In genomic region chr14:76268013-76268376, GRCh38 we compare ENCODE assay signal across 9 cellular contexts.
A peak's percentile ranks its signal among the peaks of the same experiment; 100 is the strongest.
DNase-seq lines count a peak whose midpoint lies in the region; ATAC-seq and TF ChIP-seq lines count a peak whose summit lies in the region.
"Had no signal": no experiment of that assay in that cellular context is flagged by ENCODE, and none has a peak within 500 bp of the region (broad histone marks: within the 10 kb centered on the region; RNA-seq: fewer than 3 reads in every experiment).

No MANE protein-coding gene starts in this region.

- H3K4me3 Mint-ChIP-seq in type B pancreatic cell, result peak overlapping the region; percentile 70
- H3K4me3 Mint-ChIP-seq in CD8-positive, alpha-beta memory T cell, result peak overlapping the region in 2 of 7 donors; percentile 30 to 40

- no peak overlapping the region for H3K27ac Mint-ChIP-seq in type B pancreatic cell
- H3K27ac Mint-ChIP-seq in CD8-positive, alpha-beta memory T cell, result no peak overlapping the region

- no peaks in the 10 kb centered on the region for H3K27me3 ChIP-seq in muscle layer of colon (ENCODE audit: control insufficient read depth in 1 of 2, insufficient read depth in 2 of 2, low read length in 2 of 2)
- no peaks in the 10 kb centered on the region for H3K27me3 ChIP-seq in CD8-positive, alpha-beta memory T cell (ENCODE audit: insufficient read depth, low read length, poor library complexity, severe bottlenecking)

- POLR2A ChIA-PET in CD8-positive, alpha-beta memory T cell (lab: Charles Lee), result no interaction called here

- CTCF ChIA-PET in CD8-positive, alpha-beta memory T cell (lab: Charles Lee), result no interaction called here

- H3K9me3 ChIP-seq in muscle layer of colon (ENCODE audit: low read length), result no peaks in the 10 kb centered on the region
- no peaks in the 10 kb centered on the region for H3K9me3 ChIP-seq in CD8-positive, alpha-beta memory T cell (ENCODE audit: low read length)

- peak overlapping the region; percentile 26 for H3K27ac ChIP-seq in muscle layer of colon (ENCODE audit: low read depth, low read length)
- no peak overlapping the region for H3K27ac ChIP-seq in CD8-positive, alpha-beta memory T cell (ENCODE audit: low read depth, low read length)

- no peaks in the 10 kb centered on the region for H3K9me3 Mint-ChIP-seq in type B pancreatic cell
- peaks cover 0 to 3% (median 0%) of the 10 kb centered on the region in 5 donors for H3K9me3 Mint-ChIP-seq in CD8-positive, alpha-beta memory T cell

- no peaks in the 10 kb centered on the region for H3K36me3 Mint-ChIP-seq in type B pancreatic cell
- H3K36me3 Mint-ChIP-seq in CD8-positive, alpha-beta memory T cell, result peaks cover 0 to 8% (median 0%) of the 10 kb centered on the region in 3 donors

- TF ChIP-seq CTCF in epithelial cell of esophagus (IDR thresholded peaks at IDR 0.05; ENCODE audit: insufficient read depth, low read depth, low read length, missing control alignments) (no peak), type B pancreatic cell (conservative IDR thresholded peaks at IDR 0.05) (no peak)

- H3K36me3 ChIP-seq in muscle layer of colon (ENCODE audit: insufficient read depth, low read length), result no peaks in the 10 kb centered on the region
- H3K36me3 ChIP-seq in CD8-positive, alpha-beta memory T cell (ENCODE audit: insufficient read depth, low read length), result no peaks in the 10 kb centered on the region

- H3K27me3 Mint-ChIP-seq in type B pancreatic cell, result peaks cover 48% of the 10 kb centered on the region
- peaks cover 17 to 73% of the 10 kb centered on the region in 2 donors for H3K27me3 Mint-ChIP-seq in CD8-positive, alpha-beta memory T cell

- no peak for ATAC-seq in GM18511 (IDR thresholded peaks at IDR 0.05; ENCODE audit: unreplicated experiment)
- ATAC-seq: stimulated activated naive CD8-positive, alpha-beta T cell treated with anti-CD3 and anti-CD28 coated beads, Interleukin-15, Interleukin-2, amounts not matched to agents 100 U/mL and 50 U/mL, for 24 hours had no signal

- no peaks in the 10 kb centered on the region for H3K4me1 Mint-ChIP-seq in type B pancreatic cell (ENCODE audit: unreplicated experiment)
- H3K4me1 Mint-ChIP-seq in CD8-positive, alpha-beta memory T cell, result peaks cover 0 to 6% (median 0%) of the 10 kb centered on the region in 3 donors

- H3K9ac ChIP-seq in muscle layer of colon (ENCODE audit: low read length), result no peak overlapping the region

- H3K4me1 ChIP-seq in muscle layer of colon (ENCODE audit: insufficient read depth, low read length), result peaks cover 4% of the 10 kb centered on the region
- no peaks in the 10 kb centered on the region for H3K4me1 ChIP-seq in CD8-positive, alpha-beta memory T cell (ENCODE audit: insufficient read depth, low read length)

- H3K4me3 ChIP-seq in epithelial cell of esophagus (ENCODE audit: low read length), result peak overlapping the region; percentile 41
- peak overlapping the region; percentile 48 to 59 for H3K4me3 ChIP-seq in muscle layer of colon (ENCODE audit: low read depth in 1 of 2, low read length in 2 of 2)
- no peak overlapping the region for H3K4me3 ChIP-seq in CD8-positive, alpha-beta memory T cell (ENCODE audit: low read length)

- peak; percentile 34 for DNase-seq in NCI-H524 treated with DMSO at 0.1 percent for 48 hours (lab: John Stamatoyannopoulos, UW)
- DNase-seq in epithelial cell of esophagus (ENCODE audit: low read depth), result no peak
- no peak for DNase-seq in type B pancreatic cell (ENCODE audit: extremely low spot score, unreplicated experiment)
- DNase-seq in CD8-positive, alpha-beta memory T cell, result no peak
- no peak for DNase-seq in foreskin melanocyte
- DNase-seq: activated CD4-positive, alpha-beta T cell treated with anti-CD3 and anti-CD28 coated beads, Interleukin-2, amount 50 U/mL, for 4 hours had no signal
